ENCODE assay signal across 8 cellular contexts in genomic region chr3:72847751-72848702, GRCh38. TPM values are rescaled to one million over a fixed set of nuclear protein-coding genes. Genes with fewer than 3 reads are reported as not detected.
DNase-seq lines count a peak whose midpoint lies in the region; TF ChIP-seq lines count a peak whose summit lies in the region.

TSS of gene SHQ1 (minus strand) at chr3:72848445. CDS start at chr3:72848340, 105 bp downstream.

- H3K9ac ChIP-seq in MM.1S (ENCODE audit: low read length) (peak within 1 kb of the TSS; percentile 34), neural progenitor cell (no peak within 1 kb of the TSS), stomach smooth muscle (ENCODE audit: low read length in 2 of 2) (peak within 1 kb of the TSS; percentile 78 to 79)

- no peaks in the 10 kb centered on the region for H3K36me3 Mint-ChIP-seq in neural progenitor cell

- peaks cover 9% of the 10 kb centered on the region; the same call in 1 of the 2 replicates for H3K27me3 ChIP-seq in MM.1S (replicated peaks; ENCODE audit: insufficient read depth, low read length)
- no peaks in the 10 kb centered on the region for H3K27me3 ChIP-seq in SJSA1 (replicated peaks)
- H3K27me3 ChIP-seq in neural progenitor cell = peaks cover 40% of the 10 kb centered on the region
- H3K27me3 ChIP-seq in stomach smooth muscle (ENCODE audit: control insufficient read depth in 1 of 2, insufficient read depth in 2 of 2, low read length in 2 of 2) = no peaks in the 10 kb centered on the region

- H3K27ac ChIP-seq in MM.1S (ENCODE audit: low read length) = peak within 1 kb of the TSS; percentile 37; the same call in 1 of the 2 replicates
- no peak within 1 kb of the TSS; the same call in 1 of the 2 replicates for H3K27ac ChIP-seq in SJSA1
- H3K27ac ChIP-seq in neural progenitor cell = no peak within 1 kb of the TSS
- H3K27ac ChIP-seq in stomach smooth muscle (ENCODE audit: low read length) = peak within 1 kb of the TSS; percentile 42

- H3F3A ChIP-seq in MM.1S (ENCODE audit: insufficient read depth, low read length) (peaks cover 10% of the 10 kb centered on the region), neural progenitor cell (ENCODE audit: low read depth) (no peaks in the 10 kb centered on the region)

- H3K36me3 ChIP-seq in MM.1S (replicated peaks; ENCODE audit: insufficient read depth, low read length) = no peaks in the 10 kb centered on the region
- peaks cover 3% of the 10 kb centered on the region; the same call in 1 of the 2 replicates for H3K36me3 ChIP-seq in SJSA1
- H3K36me3 ChIP-seq in neural progenitor cell = no peaks in the 10 kb centered on the region
- H3K36me3 ChIP-seq in stomach smooth muscle (ENCODE audit: control insufficient read depth in 2 of 2, insufficient read depth in 2 of 2, low read length in 2 of 2) = no peaks in the 10 kb centered on the region

- TF ChIP-seq CTCF in MM.1S (IDR thresholded peaks at IDR 0.05; ENCODE audit: low read length) = no peak
- no peak for TF ChIP-seq CTCF in neural progenitor cell (IDR thresholded peaks at IDR 0.05)

- peaks cover 15% of the 10 kb centered on the region for H3K27me3 Mint-ChIP-seq in neural progenitor cell (ENCODE audit: insufficient read depth, low read depth)

- H3K9me3 Mint-ChIP-seq in neural progenitor cell = no peaks in the 10 kb centered on the region

- peak within 1 kb of the TSS; percentile 99 for H3K4me3 ChIP-seq in MM.1S (ENCODE audit: low read length)
- peak within 1 kb of the TSS; percentile 68 for H3K4me3 ChIP-seq in SJSA1
- H3K4me3 ChIP-seq in neural progenitor cell = peak within 1 kb of the TSS; percentile 65
- H3K4me3 ChIP-seq in stomach smooth muscle (ENCODE audit: low read length in 2 of 2) = peak within 1 kb of the TSS; percentile 92 to 100

- H3K4me3 Mint-ChIP-seq in neural progenitor cell = peak within 1 kb of the TSS; percentile 92

- no peak within 1 kb of the TSS for H3K27ac Mint-ChIP-seq in neural progenitor cell

- H4K20me1 ChIP-seq in MM.1S (ENCODE audit: insufficient read depth, low read length) = no peaks in the 10 kb centered on the region
- peaks cover 12% of the 10 kb centered on the region for H4K20me1 ChIP-seq in neural progenitor cell (ENCODE audit: low read depth)

- H2AFZ ChIP-seq in MM.1S (ENCODE audit: low read length) (peak within 1 kb of the TSS; percentile 97), neural progenitor cell (replicated peaks) (peak within 1 kb of the TSS; percentile 87)

- H3K9me3 ChIP-seq in MM.1S (replicated peaks; ENCODE audit: insufficient read depth, low read length) = no peaks in the 10 kb centered on the region
- no peaks in the 10 kb centered on the region for H3K9me3 ChIP-seq in SJSA1 (replicated peaks)
- no peaks in the 10 kb centered on the region for H3K9me3 ChIP-seq in neural progenitor cell (ENCODE audit: low read depth)
- no peaks in the 10 kb centered on the region for H3K9me3 ChIP-seq in stomach smooth muscle (ENCODE audit: control insufficient read depth in 2 of 2, low read length in 2 of 2)

- H3K79me2 ChIP-seq in MM.1S (ENCODE audit: low read length) = peaks cover 33% of the 10 kb centered on the region
- peaks cover 27% of the 10 kb centered on the region for H3K79me2 ChIP-seq in neural progenitor cell (ENCODE audit: low read depth)

- H3K4me2 ChIP-seq in MM.1S (ENCODE audit: low read depth, low read length) (peak within 1 kb of the TSS; percentile 93), neural progenitor cell (peak within 1 kb of the TSS; percentile 95)

- peaks cover 19% of the 10 kb centered on the region for H3K4me1 Mint-ChIP-seq in neural progenitor cell

- H3K4me1 ChIP-seq in MM.1S (ENCODE audit: low read length) = 0 out of 2 replicates have a peak, but pooled peaks cover 6% of the 10 kb centered on the region
- peaks cover 6% of the 10 kb centered on the region; the same call in 1 of the 2 replicates for H3K4me1 ChIP-seq in SJSA1 (replicated peaks)
- peaks cover 7% of the 10 kb centered on the region for H3K4me1 ChIP-seq in neural progenitor cell
- H3K4me1 ChIP-seq in stomach smooth muscle (ENCODE audit: control insufficient read depth, insufficient read depth, low read length) = peaks cover 7% of the 10 kb centered on the region

- H3K9me2 ChIP-seq in MM.1S (replicated peaks; ENCODE audit: insufficient read depth, low read length) = no peaks in the 10 kb centered on the region

- peak; percentile 89 for DNase-seq in GF-D8 (lab: John Stamatoyannopoulos, UW)
- peak; percentile 93 for DNase-seq in HCEC 1CT
- peak; percentile 96 for DNase-seq in MM.1S
- DNase-seq in SJSA1 (ENCODE audit: low read depth in 1 of 2, low spot score in 2 of 2) = peak; percentile 89 to 93
- DNase-seq in activated gamma-delta T cell treated with anti-CD3 and anti-CD28 coated beads, Interleukin-2, amount 50 U/mL, for 16 hours (ENCODE audit: low read depth) = peak; percentile 91
- DNase-seq in foreskin melanocyte = peak; percentile 92
- DNase-seq in neural progenitor cell (ENCODE audit: low spot score) = peak; percentile 95

RNA-seq across cellular contexts. Expression of gene SHQ1, which starts in this region (rescaled TPM):
- 23.4 and 54.8 TPM in 2 replicates for total RNA-seq in SJSA1 (2014; rRNA removed; shearing (Covaris generic))
- 18.5 and 21.3 TPM in 2 replicates for total RNA-seq in neural progenitor cell (ENCODE audit: low replicate concordance)

Comparison
In these comparisons a context has a peak if more than half of its experiments do, and no peak if none do; other contexts are left out.
1. H3K27ac ChIP-seq: peak in MM.1S (single experiment) and stomach smooth muscle (single experiment); none in SJSA1 (single experiment) and neural progenitor cell (single experiment).
2. Peak in every context shown above with its lines, with median percentiles within 50 percentile points of each other: DNase-seq and H3K4me3 ChIP-seq.